ENCODE assay signal across 8 cellular contexts in the genomic region with DNA sequence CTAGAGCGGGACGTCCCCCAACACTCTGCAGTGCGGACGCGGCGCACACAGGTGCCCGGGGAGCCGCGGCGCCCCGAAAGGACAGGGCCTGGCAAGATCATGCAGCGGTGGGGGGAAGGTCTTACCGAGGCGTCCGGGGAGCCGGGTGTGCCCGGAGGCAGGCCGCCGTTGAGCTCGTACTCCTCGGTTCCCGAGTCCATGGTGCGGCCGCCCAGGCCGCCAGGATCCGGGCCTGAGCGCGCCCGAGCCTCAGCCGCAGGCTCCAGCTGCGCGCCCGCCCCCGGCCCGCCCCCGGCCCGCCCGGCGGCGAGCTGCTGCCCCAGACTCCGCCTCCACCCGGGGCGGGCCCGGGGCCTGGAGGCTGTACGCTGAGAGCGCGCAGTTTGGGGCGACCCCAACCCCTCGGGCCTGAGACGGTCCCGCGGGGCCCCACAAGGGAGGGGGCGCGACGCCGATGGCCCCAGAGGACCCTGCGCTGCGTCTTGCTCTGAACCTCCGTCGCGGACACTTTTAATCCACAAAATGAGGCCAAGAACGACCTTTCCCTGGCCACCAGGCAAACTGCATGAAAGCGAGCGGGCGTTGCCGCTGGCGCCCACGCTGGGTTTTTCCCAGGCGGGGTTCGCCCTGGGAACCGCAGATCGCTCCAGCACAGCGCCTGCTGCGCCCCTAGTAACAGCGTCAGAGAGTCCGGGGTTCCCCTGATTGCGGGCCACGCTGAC. TPM values are rescaled to one million over a fixed set of nuclear protein-coding genes. Genes with fewer than 3 reads are reported as not detected.
DNase-seq lines count a peak whose midpoint lies in the region; ATAC-seq, FAIRE-seq and TF ChIP-seq lines count a peak whose summit lies in the region.

NINJ1 (minus strand) TSS at position 234 of the 722 bp plus-strand sequence; CDS start at position 200, 34 bp downstream.

- H3K27ac ChIP-seq in Peyer's patch, result peak within 1 kb of the TSS; percentile 80 to 98 (median 95)
- H3K27ac ChIP-seq in suprapubic skin, result peak within 1 kb of the TSS; percentile 94

- 0% methylated on average over 14 of the region's 78 CpGs for WGBS in suprapubic skin

- peak; percentile 83 for ATAC-seq in GM19025 (IDR thresholded peaks at IDR 0.05; ENCODE audit: low read depth, unreplicated experiment)
- peak; percentile 74 for ATAC-seq in HG03280 (IDR thresholded peaks at IDR 0.05; ENCODE audit: unreplicated experiment)

- TF ChIP-seq CTCF in Peyer's patch (IDR thresholded peaks at IDR 0.05) (peak in 3 of 6 experiments; percentile 25 to 34 (median 29)), suprapubic skin (IDR thresholded peaks at IDR 0.05) (no peak)

- TF ChIP-seq EP300 in suprapubic skin (IDR thresholded peaks at IDR 0.05), result no peak

- H3K27me3 ChIP-seq in Peyer's patch, result no peaks in the 10 kb centered on the region
- H3K27me3 ChIP-seq in suprapubic skin, result no peaks in the 10 kb centered on the region

- peak; percentile 97 for DNase-seq in CD1c-positive myeloid dendritic cell (ENCODE audit: extremely low spot score)
- peak; percentile 66 to 89 (median 84) for DNase-seq in Peyer's patch
- DNase-seq in activated gamma-delta T cell (lab: John Stamatoyannopoulos, UW), result peak; percentile 80
- peak; percentile 89 to 96 for DNase-seq in frontal cortex (ENCODE audit: low spot score in 2 of 2)
- peak in 44 of 56 donors; percentile 29 to 88 (median 63) for DNase-seq in nucleus accumbens (lab: John Stamatoyannopoulos, UW)
- DNase-seq in suprapubic skin (ENCODE audit: low spot score in 2 of 2), result peak in 1 of 2 donors; percentile 84

- H3K36me3 ChIP-seq in Peyer's patch (no peaks in the 10 kb centered on the region), suprapubic skin (no peaks in the 10 kb centered on the region)

- FAIRE-seq in frontal cortex (lab: Jason Lieb, UNC), result no peak

- peaks cover 0 to 62% (median 20%) of the 10 kb centered on the region in 4 donors for H3K4me1 ChIP-seq in Peyer's patch
- H3K4me1 ChIP-seq in suprapubic skin, result peaks cover 81% of the 10 kb centered on the region

- H3K9me3 ChIP-seq in Peyer's patch (no peaks in the 10 kb centered on the region), suprapubic skin (no peaks in the 10 kb centered on the region)

- H3K4me3 ChIP-seq in Peyer's patch (peak within 1 kb of the TSS; percentile 72 to 88 (median 82)), suprapubic skin (peak within 1 kb of the TSS; percentile 82)

- TF ChIP-seq POLR2A in Peyer's patch (IDR thresholded peaks at IDR 0.05) (peak; percentile 58 to 60), suprapubic skin (IDR thresholded peaks at IDR 0.05) (peak in 1 of 2 donors; percentile 73)

RNA-seq across cellular contexts. Expression of gene NINJ1, which starts in this region (rescaled TPM):
- total RNA-seq in Peyer's patch (10 to 100 TPM; 47.0 to 56.8 (median 54.5) TPM), frontal cortex (2.9 TPM), suprapubic skin (100 to 1,000 TPM in 3 of 4 donors, 10 to 100 TPM in 1; 88.3 to 158 (median 113) TPM)

Comparison
In these comparisons a context has a peak if more than half of its experiments do, and no peak if none do; other contexts are left out.
1. RNA of gene NINJ1 (total RNA-seq): 88.3 to 158 TPM in suprapubic skin and 47.0 to 56.8 TPM in Peyer's patch; 2.9 TPM in frontal cortex (single experiment); every median in the first group is over 10 times any median in the second.